8 cellular contexts compared by ENCODE assay signal in the genomic region with DNA sequence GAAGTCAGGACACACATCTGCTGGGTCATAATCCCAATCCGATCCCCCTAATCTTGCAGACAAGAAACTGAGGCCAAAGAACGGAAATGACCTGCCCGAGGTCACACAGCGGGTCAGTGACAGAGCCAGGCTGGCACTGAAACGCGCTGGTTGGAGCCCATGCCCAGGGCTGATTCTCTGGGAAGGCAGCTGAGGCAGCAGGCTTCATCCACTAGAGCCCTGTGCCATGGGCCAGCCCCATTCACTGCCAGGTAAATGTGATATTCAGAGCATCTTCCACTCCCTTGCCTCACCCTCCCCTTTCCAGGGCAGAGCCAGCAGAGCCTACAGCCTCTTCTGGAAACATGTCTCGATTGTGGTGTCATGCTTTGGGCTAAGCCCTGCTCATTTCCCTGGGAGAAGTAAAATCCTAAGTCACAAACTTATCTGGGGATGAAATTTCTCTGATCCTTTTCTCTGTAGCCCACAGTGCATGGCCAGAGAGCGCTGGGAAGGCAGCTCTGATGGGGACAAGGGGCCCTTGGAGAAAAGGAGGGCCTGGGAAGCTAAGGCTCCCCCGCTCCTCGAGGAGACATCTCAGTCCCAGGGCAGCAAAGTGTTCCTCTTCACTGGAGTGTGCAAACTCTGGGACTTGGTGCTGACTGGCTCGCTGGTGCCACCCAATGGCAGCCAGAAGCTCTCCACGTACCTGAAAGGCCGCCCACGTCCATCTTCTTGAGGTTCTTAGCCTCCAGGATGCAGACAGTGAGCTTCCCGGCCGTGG.
DNase-seq lines count a peak whose midpoint lies in the region; TF ChIP-seq lines count a peak whose summit lies in the region.

No MANE protein-coding gene starts in this region.

- no peak overlapping the region for H3K4me3 Mint-ChIP-seq in activated naive CD4-positive, alpha-beta T cell treated with anti-CD3 and anti-CD28 coated beads for 36 hours

- TF ChIP-seq CTCF in LNCaP clone FGC (IDR thresholded peaks at IDR 0.05; ENCODE audit: control insufficient read depth, extremely low read depth, insufficient read depth): peak; percentile 97
- peak; percentile 51 for TF ChIP-seq CTCF in SU-DHL-6 (IDR thresholded peaks at IDR 0.05; ENCODE audit: insufficient read depth, low read length, poor library complexity, severe bottlenecking)

- no peaks in the 10 kb centered on the region for H4K20me1 ChIP-seq in SU-DHL-6 (ENCODE audit: low read depth, low read length)

- H3K27ac Mint-ChIP-seq in activated naive CD4-positive, alpha-beta T cell treated with anti-CD3 and anti-CD28 coated beads for 36 hours: no peak overlapping the region

- no peaks in the 10 kb centered on the region for H3K9me3 Mint-ChIP-seq in activated naive CD4-positive, alpha-beta T cell treated with anti-CD3 and anti-CD28 coated beads for 36 hours

- H3K36me3 Mint-ChIP-seq in activated naive CD4-positive, alpha-beta T cell treated with anti-CD3 and anti-CD28 coated beads for 36 hours (ENCODE audit: low read depth): no peaks in the 10 kb centered on the region

- DNase-seq in activated naive CD4-positive, alpha-beta T cell treated with anti-CD3 and anti-CD28 coated beads for 36 hours: peak; percentile 50
- no peak for DNase-seq in activated naive CD4-positive, alpha-beta T cell treated with anti-CD3 and anti-CD28 coated beads, Interleukin-2, amount 50 U/mL, for 16 hours
- DNase-seq in LNCaP clone FGC (ENCODE audit: low read depth): peak; percentile 31
- DNase-seq in epidermal melanocyte (ENCODE audit: insufficient read length, low spot score): peak; percentile 70
- peak; percentile 59 for DNase-seq in mucosa of gallbladder (ENCODE audit: low spot score)
- DNase-seq in ureter (ENCODE audit: low spot score): peak; percentile 77
- no peak for DNase-seq in central memory CD4-positive, alpha-beta T cell

- H3F3A ChIP-seq in SU-DHL-6 (ENCODE audit: insufficient read depth): no peaks in the 10 kb centered on the region

- no peak overlapping the region for H3K9ac ChIP-seq in SU-DHL-6 (ENCODE audit: low read length)

- CTCF ChIA-PET in activated naive CD4-positive, alpha-beta T cell treated with anti-CD3 and anti-CD28 coated beads for 36 hours (lab: Charles Lee): interaction anchor here (0.6 to 1.0 kb wide), 4 partner anchors 14 to 255 kb away, joined by 3 to 6 read pairs (median 4); no protein-coding TSS in a partner anchor

- H3K27ac ChIP-seq in SU-DHL-6 (ENCODE audit: low read depth, low read length): no peak overlapping the region

- H3K4me2 ChIP-seq in SU-DHL-6 (ENCODE audit: low read depth, low read length, poor library complexity, severe bottlenecking): no peak overlapping the region

- no peaks in the 10 kb centered on the region for H3K9me2 ChIP-seq in SU-DHL-6 (replicated peaks; ENCODE audit: insufficient read depth, low read length)

- no peak overlapping the region for H3K4me3 ChIP-seq in LNCaP clone FGC (ENCODE audit: low read depth, low read length)
- H3K4me3 ChIP-seq in SU-DHL-6 (ENCODE audit: insufficient read depth, low read length, poor library complexity, severe bottlenecking): no peak overlapping the region

- no peaks in the 10 kb centered on the region for H3K4me1 Mint-ChIP-seq in activated naive CD4-positive, alpha-beta T cell treated with anti-CD3 and anti-CD28 coated beads for 36 hours (ENCODE audit: low read depth)

- intact Hi-C loops in activated naive CD4-positive, alpha-beta T cell treated with anti-CD3 and anti-CD28 coated beads for 36 hours (cut with micrococcal nuclease): no loop called here

- H3K27me3 Mint-ChIP-seq in activated naive CD4-positive, alpha-beta T cell treated with anti-CD3 and anti-CD28 coated beads for 36 hours (ENCODE audit: low read depth): no peaks in the 10 kb centered on the region

- H3K79me2 ChIP-seq in SU-DHL-6 (ENCODE audit: insufficient read depth, low read length): no peaks in the 10 kb centered on the region

- H3K27me3 ChIP-seq in SU-DHL-6 (ENCODE audit: low read length): no peaks in the 10 kb centered on the region

- no peaks in the 10 kb centered on the region for H3K9me3 ChIP-seq in SU-DHL-6 (ENCODE audit: insufficient read depth, low read length)

- no peaks in the 10 kb centered on the region for H3K36me3 ChIP-seq in SU-DHL-6 (ENCODE audit: low read length)

- H2AFZ ChIP-seq in SU-DHL-6 (ENCODE audit: low read depth, low read length, severe bottlenecking): no peak overlapping the region

Comparison
In these comparisons a context has a peak if more than half of its experiments do, and no peak if none do; other contexts are left out.
1. DNase-seq: peak in activated naive CD4-positive, alpha-beta T cell treated with anti-CD3 and anti-CD28 coated beads for 36 hours (single experiment), LNCaP clone FGC (single experiment), epidermal melanocyte (single experiment), mucosa of gallbladder (single experiment) and ureter (single experiment); none in activated naive CD4-positive, alpha-beta T cell treated with anti-CD3 and anti-CD28 coated beads, Interleukin-2, amount 50 U/mL, for 16 hours (single experiment) and central memory CD4-positive, alpha-beta T cell (single experiment).